ENCODE assay signal across 8 cellular contexts in genomic region chr6:89944826-89945407, GRCh38. TPM values are rescaled to one million over a fixed set of nuclear protein-coding genes. Genes with fewer than 3 reads are reported as not detected.
DNase-seq lines count a peak whose midpoint lies in the region; ATAC-seq, FAIRE-seq and TF ChIP-seq lines count a peak whose summit lies in the region.

No MANE protein-coding gene starts in this region.

- no peak for DNase-seq in D721Med (ENCODE audit: insufficient read length, low spot score)
- no peak for DNase-seq in activated naive CD4-positive, alpha-beta T cell treated with anti-CD3 and anti-CD28 coated beads, Interleukin-2, amount 50 U/mL, for 72 hours (ENCODE audit: low spot score in 2 of 2)
- no peak for DNase-seq in memory B cell (ENCODE audit: low spot score in 2 of 2)
- DNase-seq in activated effector memory CD4-positive, alpha-beta T cell treated with Interleukin-2 at 50 U/mL for 16 hours: no peak
- no peak for DNase-seq in NCI-H510A treated with DMSO at 0.1 percent for 48 hours (lab: John Stamatoyannopoulos, UW)
- DNase-seq in nephron progenitor cell: no peak

- TF ChIP-seq CTCF in D721Med (IDR thresholded peaks at IDR 0.05; ENCODE audit: insufficient read depth, missing control alignments) (peak; percentile 31), nephron progenitor cell (IDR thresholded peaks at IDR 0.05) (no peak)

- TF ChIP-seq RAD21 in Ishikawa (IDR thresholded peaks at IDR 0.05; ENCODE audit: low read depth): peak; percentile 47

- H3K4me1 Mint-ChIP-seq in memory B cell: peaks cover 8% of the 10 kb centered on the region
- peaks cover 37% of the 10 kb centered on the region for H3K4me1 Mint-ChIP-seq in nephron progenitor cell

- H3K27ac Mint-ChIP-seq in activated naive CD4-positive, alpha-beta T cell treated with anti-CD3 and anti-CD28 coated beads, Interleukin-2, amount 50 U/mL, for 72 hours: peak overlapping the region; percentile 64 to 90
- H3K27ac Mint-ChIP-seq in memory B cell: peak overlapping the region; percentile 58
- H3K27ac Mint-ChIP-seq in nephron progenitor cell: no peak overlapping the region

- H3K4me3 Mint-ChIP-seq in memory B cell (no peak overlapping the region), nephron progenitor cell (no peak overlapping the region)

- no peak for TF ChIP-seq EP300 in Ishikawa (IDR thresholded peaks at IDR 0.05; ENCODE audit: borderline replicate concordance)

- H3K36me3 Mint-ChIP-seq in activated naive CD4-positive, alpha-beta T cell treated with anti-CD3 and anti-CD28 coated beads, Interleukin-2, amount 50 U/mL, for 72 hours: peaks cover 38 to 53% of the 10 kb centered on the region in 2 donors
- H3K36me3 Mint-ChIP-seq in memory B cell: peaks cover 32% of the 10 kb centered on the region
- peaks cover 30% of the 10 kb centered on the region for H3K36me3 Mint-ChIP-seq in nephron progenitor cell (ENCODE audit: low read depth)

- ATAC-seq in activated naive CD4-positive, alpha-beta T cell treated with anti-CD3 and anti-CD28 coated beads, Interleukin-2, amount 50 U/mL, for 72 hours: peak; percentile 21 to 31
- peak; percentile 25 for ATAC-seq in memory B cell (ENCODE audit: low read depth)
- no peak for ATAC-seq in HG03460 (IDR thresholded peaks at IDR 0.05; ENCODE audit: unreplicated experiment)

- H3K27me3 Mint-ChIP-seq in memory B cell: no peaks in the 10 kb centered on the region
- no peaks in the 10 kb centered on the region for H3K27me3 Mint-ChIP-seq in nephron progenitor cell (ENCODE audit: low read depth, poor library complexity)

- no peak for FAIRE-seq in D721Med (lab: Jason Lieb, UNC)

- H3K9me3 Mint-ChIP-seq in activated naive CD4-positive, alpha-beta T cell treated with anti-CD3 and anti-CD28 coated beads, Interleukin-2, amount 50 U/mL, for 72 hours: no peaks in the 10 kb centered on the region
- H3K9me3 Mint-ChIP-seq in memory B cell (no peaks in the 10 kb centered on the region), nephron progenitor cell (no peaks in the 10 kb centered on the region)

TF ChIP-seq in Ishikawa, 13 proteins besides CTCF, POLR2A, EP300 and RAD21:
- no peak for TF ChIP-seq CREB1 (IDR thresholded peaks at IDR 0.05; ENCODE audit: low read depth)
- no peak for TF ChIP-seq CEBPB (IDR thresholded peaks at IDR 0.05)
- no peak for TF ChIP-seq REST (IDR thresholded peaks at IDR 0.05; ENCODE audit: low read depth)
- no peak for TF ChIP-seq NFIC (IDR thresholded peaks at IDR 0.05)
- TF ChIP-seq TAF1 (IDR thresholded peaks at IDR 0.05; ENCODE audit: low read depth): no peak
- no peak for TF ChIP-seq TCF12 (IDR thresholded peaks at IDR 0.05; ENCODE audit: low read depth)
- TF ChIP-seq EGR1 (IDR thresholded peaks at IDR 0.05): no peak
- TF ChIP-seq ZBTB7A (IDR thresholded peaks at IDR 0.05; ENCODE audit: low read depth): no peak
- no peak for TF ChIP-seq YY1 (IDR thresholded peaks at IDR 0.05; ENCODE audit: low read depth)
- no peak for TF ChIP-seq MAX (IDR thresholded peaks at IDR 0.05)
- no peak for TF ChIP-seq TEAD4 (IDR thresholded peaks at IDR 0.05)

RNA-seq across cellular contexts. Expression of gene GJA10, which starts 50.6 kb away (rescaled TPM):
- total RNA-seq in activated naive CD4-positive, alpha-beta T cell treated with anti-CD3 and anti-CD28 coated beads, Interleukin-2, amount 50 U/mL, for 72 hours: not detected
